Comparison of ENCODE assay signal across 31 cellular contexts in the genomic region with DNA sequence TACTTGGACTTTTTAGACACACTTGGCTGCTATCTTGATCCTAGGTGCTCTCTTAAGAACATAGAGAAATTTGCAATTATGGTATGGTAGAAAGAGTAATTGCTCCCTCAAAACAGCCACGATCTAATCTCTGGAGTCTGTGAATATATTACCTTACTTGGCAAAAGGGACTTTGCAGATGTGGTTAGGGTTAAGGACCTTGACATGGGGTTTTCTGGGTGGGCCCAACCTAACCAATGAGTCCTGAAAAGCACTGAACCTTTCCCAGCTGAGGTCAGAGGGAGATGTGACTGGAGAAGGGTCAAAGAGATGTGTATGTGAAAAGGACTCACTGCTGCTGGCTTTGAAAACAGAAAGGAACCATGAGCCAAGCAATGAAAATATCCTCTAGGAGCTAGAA.
"Had no signal": no experiment of that assay in that cellular context is flagged by ENCODE, and none has a peak within 500 bp of the region (broad histone marks: within the 10 kb centered on the region; RNA-seq: fewer than 3 reads in every experiment).

No MANE protein-coding gene starts in this region.

- H3K27me3 ChIP-seq: brain microvascular endothelial cell, Peyer's patch had no signal

- H3K9me3 Mint-ChIP-seq: activated CD4-positive, alpha-beta memory T cell treated with anti-CD3 and anti-CD28 coated beads, Interleukin-2, amount 10 ng/mL, durations not matched to agents 7 days and 5 days; activated naive CD8-positive, alpha-beta T cell treated with anti-CD3 and anti-CD28 coated beads for 36 hours had no signal

- ATAC-seq: activated CD8-positive, alpha-beta memory T cell treated with anti-CD3 and anti-CD28 coated beads, Interleukin-2, amount 10 ng/mL, durations not matched to agents 7 days and 5 days; PC-3; SK-N-SH treated with all-trans-retinoic acid at 6 μM for 48 hours had no signal

- H3K27me3 Mint-ChIP-seq: activated CD4-positive, alpha-beta memory T cell treated with anti-CD3 and anti-CD28 coated beads, Interleukin-2, amount 10 ng/mL, durations not matched to agents 7 days and 5 days; activated CD8-positive, alpha-beta memory T cell treated with anti-CD3 and anti-CD28 coated beads, Interleukin-2, amount 10 ng/mL, durations not matched to agents 7 days and 5 days; activated naive CD8-positive, alpha-beta T cell treated with anti-CD3 and anti-CD28 coated beads for 36 hours had no signal

- H3K27ac ChIP-seq: brain microvascular endothelial cell, Peyer's patch, WERI-Rb-1 had no signal

- H3K4me3 ChIP-seq: Peyer's patch had no signal

- H3K4me1 ChIP-seq: Peyer's patch had no signal

- H3K4me3 Mint-ChIP-seq: activated CD4-positive, alpha-beta memory T cell treated with anti-CD3 and anti-CD28 coated beads, Interleukin-2, amount 10 ng/mL, durations not matched to agents 7 days and 5 days; activated CD8-positive, alpha-beta memory T cell treated with anti-CD3 and anti-CD28 coated beads, Interleukin-2, amount 10 ng/mL, durations not matched to agents 7 days and 5 days; activated naive CD8-positive, alpha-beta T cell treated with anti-CD3 and anti-CD28 coated beads for 36 hours had no signal

- H3K9me3 ChIP-seq: Peyer's patch had no signal

- H3K36me3 Mint-ChIP-seq: activated CD8-positive, alpha-beta memory T cell treated with anti-CD3 and anti-CD28 coated beads, Interleukin-2, amount 10 ng/mL, durations not matched to agents 7 days and 5 days; activated naive CD8-positive, alpha-beta T cell treated with anti-CD3 and anti-CD28 coated beads for 36 hours had no signal

- DNase-seq: activated CD4-positive, alpha-beta memory T cell treated with anti-CD3 and anti-CD28 coated beads, Interleukin-2, amount 10 ng/mL, durations not matched to agents 7 days and 5 days; activated CD4-positive, alpha-beta T cell treated with anti-CD3 and anti-CD28 coated beads for 1 hour; activated CD4-positive, alpha-beta T cell treated with anti-CD3 and anti-CD28 coated beads for 48 hours; activated CD4-positive, CD25-positive, alpha-beta regulatory T cell; activated CD8-positive, alpha-beta memory T cell treated with anti-CD3 and anti-CD28 coated beads for 24 hours; activated CD8-positive, alpha-beta memory T cell treated with anti-CD3 and anti-CD28 coated beads, Interleukin-2, amount 10 ng/mL, durations not matched to agents 7 days and 5 days; activated CD8-positive, alpha-beta memory T cell treated with anti-CD3 and anti-CD28 coated beads, Interleukin-2, amount 50 U/mL, for 48 hours; activated effector memory CD4-positive, alpha-beta T cell treated with anti-CD3 and anti-CD28 coated beads, Interleukin-2, amount 50 U/mL, for 16 hours; activated naive CD4-positive, alpha-beta T cell; activated naive CD4-positive, alpha-beta T cell treated with anti-CD3 and anti-CD28 coated beads, Interleukin-2, amount 50 U/mL, for 16 hours; activated naive CD8-positive, alpha-beta T cell treated with anti-CD3 and anti-CD28 coated beads for 36 hours; activated T-cell treated with anti-CD3 and anti-CD28 coated beads, Interleukin-2, amount 50 U/mL, for 48 hours; amniotic stem cell; aorta; brain microvascular endothelial cell; central memory CD4-positive, alpha-beta T cell; Karpas-422; NCI-H1092; NCI-H1436 treated with DMSO at 0.1 percent for 48 hours; NCI-H1694 treated with DMSO at 0.1 percent for 48 hours; NCI-H2029; NCI-H345; NCI-H524 treated with DMSO at 0.1 percent for 48 hours; NK-92 treated with Interleukin-12 subunit alpha and Interleukin-12 subunit beta, amount 100 ng/mL, for 24 hours; PC-3; Peyer's patch; RPMI8226; SHP77 treated with DMSO at 0.1 percent for 48 hours; T1000; WERI-Rb-1 had no signal

- H3K36me3 ChIP-seq: brain microvascular endothelial cell, Peyer's patch, WERI-Rb-1 had no signal

- H3K27ac Mint-ChIP-seq: activated CD4-positive, alpha-beta memory T cell treated with anti-CD3 and anti-CD28 coated beads, Interleukin-2, amount 10 ng/mL, durations not matched to agents 7 days and 5 days; activated CD8-positive, alpha-beta memory T cell treated with anti-CD3 and anti-CD28 coated beads, Interleukin-2, amount 10 ng/mL, durations not matched to agents 7 days and 5 days; activated naive CD8-positive, alpha-beta T cell treated with anti-CD3 and anti-CD28 coated beads for 36 hours had no signal
